ENCODE assay signal across 11 cellular contexts in genomic region chr9:137639303-137640051, GRCh38. TPM values are rescaled to one million over a fixed set of nuclear protein-coding genes. Genes with fewer than 3 reads are reported as not detected.
A peak's percentile ranks its signal among the peaks of the same experiment; 100 is the strongest.
DNase-seq lines count a peak whose midpoint lies in the region; ATAC-seq and TF ChIP-seq lines count a peak whose summit lies in the region.
"Had no signal": no experiment of that assay in that cellular context is flagged by ENCODE, and none has a peak within 500 bp of the region (broad histone marks: within the 10 kb centered on the region; RNA-seq: fewer than 3 reads in every experiment).

No MANE protein-coding gene starts in this region.

- H3K9ac ChIP-seq in OCI-LY3 (ENCODE audit: low read length): peak overlapping the region; percentile 52

- peak overlapping the region; percentile 71 for H3K4me2 ChIP-seq in OCI-LY3 (ENCODE audit: low read length)

- TF ChIP-seq POLR2A in esophagus squamous epithelium (IDR thresholded peaks at IDR 0.05): no peak
- TF ChIP-seq POLR2A in upper lobe of left lung (IDR thresholded peaks at IDR 0.05): no peak

- H3K4me3 ChIP-seq in right atrium auricular region (no peak overlapping the region), OCI-LY3 (ENCODE audit: low read length) (peak overlapping the region; percentile 66), esophagus squamous epithelium (peak overlapping the region in 1 of 4 donors; percentile 47), upper lobe of left lung (peak overlapping the region in 2 of 4 donors; percentile 16 to 18)

- 62 to 64% methylated on average over 12 of the region's 12 CpGs for WGBS in esophagus squamous epithelium, 2 donors
- 63% methylated on average over 12 of the region's 12 CpGs for WGBS in upper lobe of left lung, 2 donors

- H3K27ac ChIP-seq in right atrium auricular region (no peak overlapping the region), OCI-LY3 (ENCODE audit: low read length) (peak overlapping the region; percentile 36), esophagus squamous epithelium (peak overlapping the region in 3 of 4 donors; percentile 5 to 42 (median 39)), upper lobe of left lung (peak overlapping the region in 3 of 4 donors; percentile 19 to 26 (median 22))

- ATAC-seq in Right ventricle myocardium superior (ENCODE audit: poor library complexity) (peak; percentile 45), upper lobe of left lung (ENCODE audit: low FRiP score in 2 of 2) (peak in 1 of 2 donors; percentile 61), GM19328 (IDR thresholded peaks at IDR 0.05; ENCODE audit: unreplicated experiment) (no peak), GM21723 (IDR thresholded peaks at IDR 0.05; ENCODE audit: unreplicated experiment) (no peak)

- intact Hi-C loops in Right ventricle myocardium superior (cut with DNase I): no loop called here
- intact Hi-C loops in esophagus squamous epithelium (cut with DNase I): no loop called here

- peaks cover 28% of the 10 kb centered on the region for H4K20me1 ChIP-seq in OCI-LY3 (ENCODE audit: insufficient read depth, low read length)

- H3K36me3 ChIP-seq in right atrium auricular region: peaks cover 7% of the 10 kb centered on the region
- peaks cover 21% of the 10 kb centered on the region for H3K36me3 ChIP-seq in OCI-LY3 (replicated peaks; ENCODE audit: low read depth, low read length)
- peaks cover 0 to 29% (median 0%) of the 10 kb centered on the region in 3 donors for H3K36me3 ChIP-seq in esophagus squamous epithelium
- H3K36me3 ChIP-seq in upper lobe of left lung: peaks cover 0 to 9% (median 3%) of the 10 kb centered on the region in 4 donors
- H3K36me3 ChIP-seq: Peyer's patch had no signal

- H3K27me3 ChIP-seq in right atrium auricular region: no peaks in the 10 kb centered on the region
- H3K27me3 ChIP-seq in OCI-LY3 (ENCODE audit: low read depth, low read length): no peaks in the 10 kb centered on the region
- H3K27me3 ChIP-seq in esophagus squamous epithelium: no peaks in the 10 kb centered on the region
- no peaks in the 10 kb centered on the region for H3K27me3 ChIP-seq in upper lobe of left lung
- H3K27me3 ChIP-seq: Peyer's patch had no signal

- TF ChIP-seq CTCF in right atrium auricular region (IDR thresholded peaks at IDR 0.05) (no peak), OCI-LY3 (IDR thresholded peaks at IDR 0.05; ENCODE audit: low read depth, low read length) (no peak), esophagus squamous epithelium (IDR thresholded peaks at IDR 0.05) (no peak), upper lobe of left lung (IDR thresholded peaks at IDR 0.05) (no peak)

- no peak overlapping the region for H2AFZ ChIP-seq in OCI-LY3 (ENCODE audit: low read depth, low read length)

- H3K4me1 ChIP-seq in right atrium auricular region: peaks cover 0 to 10% of the 10 kb centered on the region in 2 donors
- H3K4me1 ChIP-seq in OCI-LY3 (ENCODE audit: low read length): peaks cover 13% of the 10 kb centered on the region
- peaks cover 0 to 22% (median 17%) of the 10 kb centered on the region in 3 donors for H3K4me1 ChIP-seq in esophagus squamous epithelium
- peaks cover 0 to 23% (median 16%) of the 10 kb centered on the region in 4 donors for H3K4me1 ChIP-seq in upper lobe of left lung

- peaks cover 97% of the 10 kb centered on the region for H3K79me2 ChIP-seq in OCI-LY3 (ENCODE audit: low read length)

- no peak for TF ChIP-seq EP300 in upper lobe of left lung (IDR thresholded peaks at IDR 0.05)

- DNase-seq in Right ventricle myocardium superior (no peak), right atrium auricular region (ENCODE audit: low spot score) (no peak), esophagus squamous epithelium (lab: John Stamatoyannopoulos, UW) (no peak), upper lobe of left lung (no peak), NCI-H69 (lab: John Stamatoyannopoulos, UW) (no peak)
- DNase-seq: Calu3, occipital lobe had no signal

- no peaks in the 10 kb centered on the region for H3K9me3 ChIP-seq in right atrium auricular region
- H3K9me3 ChIP-seq in OCI-LY3 (ENCODE audit: insufficient read depth, low read length): no peaks in the 10 kb centered on the region
- H3K9me3 ChIP-seq in esophagus squamous epithelium: no peaks in the 10 kb centered on the region
- no peaks in the 10 kb centered on the region for H3K9me3 ChIP-seq in upper lobe of left lung
- H3K9me3 ChIP-seq: Peyer's patch had no signal

RNA-seq across cellular contexts. Expression of gene EHMT1, which starts 20.7 kb away (rescaled TPM):
- total RNA-seq in Right ventricle myocardium superior: 31.2 TPM
- 10 to 100 TPM; 24.1 to 34.6 TPM for total RNA-seq in right atrium auricular region
- total RNA-seq in esophagus squamous epithelium: 10 to 100 TPM; 42.8 to 87.0 (median 65.0) TPM
- 100 to 1,000 TPM in 2 of 6 donors, 10 to 100 TPM in 4; 68.0 to 183 (median 83.6) TPM for total RNA-seq in upper lobe of left lung

RNA-seq across cellular contexts. Expression of gene ARRDC1, which starts 34.0 kb away (rescaled TPM):
- total RNA-seq in Right ventricle myocardium superior: 15.7 TPM
- 10 to 100 TPM; 21.4 to 37.8 TPM for total RNA-seq in right atrium auricular region
- 100 to 1,000 TPM in 2 of 4 donors, 10 to 100 TPM in 2; 53.3 to 121 (median 89.6) TPM for total RNA-seq in esophagus squamous epithelium
- total RNA-seq in upper lobe of left lung: 100 to 1,000 TPM in 3 of 6 donors, 10 to 100 TPM in 3; 74.9 to 202 (median 99.6) TPM

RNA-seq across cellular contexts. Expression of gene ZMYND19, which starts 49.2 kb away (rescaled TPM):
- total RNA-seq in Right ventricle myocardium superior (12.0 TPM), right atrium auricular region (1 to 10 TPM; 5.0 to 6.4 TPM), esophagus squamous epithelium (10 to 100 TPM; 17.5 to 28.8 (median 25.2) TPM), upper lobe of left lung (10 to 100 TPM; 10.2 to 28.3 (median 20.9) TPM)

Comparison
In these comparisons a context has a peak if more than half of its experiments do, and no peak if none do; other contexts are left out.
1. H3K27ac ChIP-seq: peak in OCI-LY3 (single experiment), esophagus squamous epithelium (3 of 4) and upper lobe of left lung (3 of 4); none in right atrium auricular region (0 of 2).